In the genomic region with DNA sequence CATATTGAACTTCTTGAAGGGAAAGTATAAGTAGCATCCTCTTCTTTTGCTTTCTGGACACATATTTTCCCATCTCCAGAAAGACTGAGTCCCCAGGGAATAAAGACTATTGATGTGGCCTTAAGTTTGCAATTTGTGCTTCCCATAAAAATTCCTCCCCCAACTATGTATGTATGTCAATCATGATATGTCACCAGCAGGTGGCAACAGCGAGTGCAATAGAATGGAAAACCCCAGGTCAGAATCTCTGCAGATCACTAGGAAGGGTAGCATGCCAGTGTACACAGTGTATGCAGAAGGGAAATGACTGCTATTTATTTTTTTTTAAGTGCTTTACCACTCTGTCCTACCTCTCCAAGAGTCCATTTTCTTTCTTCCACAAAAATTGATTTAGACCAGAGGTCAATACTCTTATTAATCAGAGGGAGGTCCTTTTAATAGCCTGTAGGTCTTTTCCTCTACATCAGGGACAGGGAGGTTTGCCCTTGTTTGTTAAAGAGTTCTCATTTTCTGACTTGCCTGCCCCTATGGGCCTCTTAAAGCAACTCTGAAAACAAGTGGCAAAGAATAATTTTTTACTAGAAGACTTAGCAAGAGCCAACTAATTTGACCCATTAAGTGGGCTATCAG, we compare ENCODE assay signal across 9 cellular contexts.
DNase-seq lines count a peak whose midpoint lies in the region; ATAC-seq, FAIRE-seq and TF ChIP-seq lines count a peak whose summit lies in the region.
"Had no signal": no experiment of that assay in that cellular context is flagged by ENCODE, and none has a peak within 500 bp of the region (broad histone marks: within the 10 kb centered on the region; RNA-seq: fewer than 3 reads in every experiment).

No MANE protein-coding gene starts in this region.

- H3K9ac ChIP-seq in astrocyte (ENCODE audit: low read length): no peak overlapping the region
- H3K9ac ChIP-seq: BLaER1 had no signal

- TF ChIP-seq EP300 in sigmoid colon (IDR thresholded peaks at IDR 0.05): no peak

- no peaks in the 10 kb centered on the region for H3K9me3 Mint-ChIP-seq in astrocyte (ENCODE audit: unreplicated experiment)

- no peak overlapping the region for H3K27ac Mint-ChIP-seq in astrocyte (ENCODE audit: unreplicated experiment)

- H3K27me3 ChIP-seq in HL-60 (ENCODE audit: insufficient read depth, poor library complexity, severe bottlenecking) (no peaks in the 10 kb centered on the region), astrocyte (ENCODE audit: insufficient read depth, low read length) (no peaks in the 10 kb centered on the region), sigmoid colon (no peaks in the 10 kb centered on the region)
- H3K27me3 ChIP-seq: BLaER1 had no signal

- no peaks in the 10 kb centered on the region for H4K20me1 ChIP-seq in astrocyte (ENCODE audit: insufficient read depth, low read length)
- H4K20me1 ChIP-seq: BLaER1 had no signal

- no peak overlapping the region for H2AFZ ChIP-seq in astrocyte (ENCODE audit: low read depth, low read length)

- FAIRE-seq in astrocyte (lab: Jason Lieb, UNC): no peak

- no peak overlapping the region for H3K4me3 Mint-ChIP-seq in astrocyte (ENCODE audit: unreplicated experiment)

- H3K4me1 ChIP-seq in astrocyte (ENCODE audit: insufficient read depth, low read length): no peaks in the 10 kb centered on the region
- H3K4me1 ChIP-seq in sigmoid colon: no peaks in the 10 kb centered on the region
- H3K4me1 ChIP-seq: BLaER1 had no signal

- H3K4me3 ChIP-seq in HL-60 (replicated peaks; ENCODE audit: insufficient read depth, low read length) (no peak overlapping the region), astrocyte (ENCODE audit: insufficient read depth, low read depth, low read length) (no peak overlapping the region), sigmoid colon (no peak overlapping the region)
- H3K4me3 ChIP-seq: BLaER1 had no signal

- no peaks in the 10 kb centered on the region for H3K79me2 ChIP-seq in astrocyte (ENCODE audit: insufficient read depth, low read length)

- WGBS in sigmoid colon, 2 donors: 0 to 2% methylated on average over 1 of the region's 1 CpG

- H3K4me2 ChIP-seq in astrocyte (ENCODE audit: low read length): no peak overlapping the region
- H3K4me2 ChIP-seq: BLaER1 had no signal

- peak; percentile 89 for ATAC-seq in GM21529 (IDR thresholded peaks at IDR 0.05; ENCODE audit: unreplicated experiment)

- DNase-seq in NCI-H2107 treated with DMSO at 0.1 percent for 48 hours (lab: John Stamatoyannopoulos, UW; ENCODE audit: unreplicated experiment): peak; percentile 7
- DNase-seq in NCI-H2107 (lab: John Stamatoyannopoulos, UW): no peak
- peak; percentile 0 to 45 for DNase-seq in HL-60 (ENCODE audit: low read depth in 1 of 2, low spot score in 1 of 2)
- peak; percentile 81 for DNase-seq in NCI-H82 (lab: John Stamatoyannopoulos, UW)
- DNase-seq in astrocyte (ENCODE audit: low read depth): peak; percentile 12
- DNase-seq in hypothalamus (lab: John Stamatoyannopoulos, UW): peak in 31 of 51 donors; percentile 1 to 76 (median 22)
- no peak for DNase-seq in sigmoid colon

- H3K4me1 Mint-ChIP-seq in astrocyte (ENCODE audit: low read depth, unreplicated experiment): no peaks in the 10 kb centered on the region

- H3K27ac ChIP-seq in HL-60 (replicated peaks) (no peak overlapping the region), astrocyte (ENCODE audit: low read depth, low read length) (no peak overlapping the region), sigmoid colon (no peak overlapping the region)
- H3K27ac ChIP-seq: BLaER1 had no signal

- H3K36me3 Mint-ChIP-seq in astrocyte (ENCODE audit: low read depth, unreplicated experiment): no peaks in the 10 kb centered on the region

- no peak for TF ChIP-seq POLR2A in sigmoid colon (IDR thresholded peaks at IDR 0.05)

- H3K36me3 ChIP-seq in astrocyte (ENCODE audit: insufficient read depth, low read length) (no peaks in the 10 kb centered on the region), sigmoid colon (no peaks in the 10 kb centered on the region)
- H3K36me3 ChIP-seq: BLaER1 had no signal

- intact Hi-C loops in sigmoid colon (cut with DNase I): no loop called here

- no peaks in the 10 kb centered on the region for H3K27me3 Mint-ChIP-seq in astrocyte (ENCODE audit: low read depth, unreplicated experiment)

- TF ChIP-seq CTCF in HL-60 (IDR thresholded peaks at IDR 0.05; ENCODE audit: insufficient read depth, low read length) (peak; percentile 41), astrocyte (IDR thresholded peaks at IDR 0.05; ENCODE audit: insufficient read depth, low read depth, low read length) (peak; percentile 67), sigmoid colon (IDR thresholded peaks at IDR 0.05) (peak in 3 of 4 experiments; percentile 28 to 48 (median 38))

- no peaks in the 10 kb centered on the region for H3K9me3 ChIP-seq in astrocyte (ENCODE audit: insufficient read depth, low read depth, low read length)
- H3K9me3 ChIP-seq in sigmoid colon: no peaks in the 10 kb centered on the region
- H3K9me3 ChIP-seq: BLaER1 had no signal

Comparison
In these comparisons a context has a peak if more than half of its experiments do, and no peak if none do; other contexts are left out.
1. DNase-seq: peak in NCI-H2107 treated with DMSO at 0.1 percent for 48 hours (single experiment), HL-60 (2 of 2), NCI-H82 (single experiment), astrocyte (single experiment) and hypothalamus (31 of 51); none in NCI-H2107 (single experiment) and sigmoid colon (single experiment).
2. Peak in every context shown above with its lines, with median percentiles within 50 percentile points of each other: CTCF ChIP-seq.